Comparison of ENCODE assay signal across 31 cellular contexts in genomic region chr5:64323591-64323990, GRCh38.
"Had no signal": no experiment of that assay in that cellular context is flagged by ENCODE, and none has a peak within 500 bp of the region (broad histone marks: within the 10 kb centered on the region; RNA-seq: fewer than 3 reads in every experiment).

No MANE protein-coding gene starts in this region.

- DNase-seq: activated B cell treated with CpG ODN at 0.5 μM for 24 hours; activated CD4-positive, alpha-beta memory T cell treated with anti-CD3 and anti-CD28 coated beads for 36 hours; activated CD4-positive, alpha-beta T cell treated with anti-CD3 and anti-CD28 coated beads for 4 hours; activated CD4-positive, alpha-beta T cell treated with anti-CD3 and anti-CD28 coated beads, Interleukin-2, amount 10 ng/mL, durations not matched to agents 24 days and 14 days; activated CD4-positive, alpha-beta T cell treated with anti-CD3 and anti-CD28 coated beads, Interleukin-2, amount 50 U/mL, for 1 hour; activated CD4-positive, alpha-beta T cell treated with anti-CD3 and anti-CD28 coated beads, Interleukin-2, amount 50 U/mL, for 4 hours; activated CD4-positive, CD25-positive, alpha-beta regulatory T cell treated with anti-CD3 and anti-CD28 coated beads, Interleukin-2, amount 50 U/mL, for 72 hours; activated CD8-positive, alpha-beta memory T cell treated with anti-CD3 and anti-CD28 coated beads, Interleukin-2, amount 50 U/mL, for 4 hours; activated CD8-positive, alpha-beta T cell treated with anti-CD3 and anti-CD28 coated beads for 36 hours; activated effector memory CD4-positive, alpha-beta T cell treated with anti-CD3 and anti-CD28 coated beads, Interleukin-2, amount 50 U/mL, for 16 hours; activated gamma-delta T cell treated with Interleukin-2 at 50 U/mL for 16 hours; activated naive CD4-positive, alpha-beta T cell; activated naive CD4-positive, alpha-beta T cell treated with anti-CD3 and anti-CD28 coated beads for 36 hours; activated naive CD4-positive, alpha-beta T cell treated with anti-CD3 and anti-CD28 coated beads, Interleukin-2, amount 50 U/mL, for 16 hours; activated naive CD8-positive, alpha-beta T cell treated with anti-CD3 and anti-CD28 coated beads for 36 hours; activated T-cell treated with anti-CD3 and anti-CD28 coated beads for 4 hours; activated T-cell treated with anti-CD3 and anti-CD28 coated beads, Interleukin-2, amount 50 U/mL, for 1 hour; activated T-cell treated with anti-CD3 and anti-CD28 coated beads, Interleukin-2, amount 50 U/mL, for 4 hours; activated T-cell treated with anti-CD3 and anti-CD28 coated beads, Interleukin-2, amount 50 U/mL, for 72 hours; adrenal gland; amniotic stem cell; aorta; body of pancreas; brain microvascular endothelial cell; central memory CD4-positive, alpha-beta T cell; T-helper 2 cell; T-helper 9 cell had no signal

- ATAC-seq: activated CD8-positive, alpha-beta T cell treated with anti-CD3 and anti-CD28 coated beads for 36 hours; activated naive CD4-positive, alpha-beta T cell treated with anti-CD3 and anti-CD28 coated beads, Interleukin-2, amount 50 U/mL, for 72 hours; activated T-cell treated with anti-CD3 and anti-CD28 coated beads, Interleukin-2, amount 50 U/mL, for 4 hours; activated T-cell treated with anti-CD3 and anti-CD28 coated beads, Interleukin-2, amount 50 U/mL, for 72 hours; activated T-helper 17 cell treated with anti-CD3 and anti-CD28 coated beads, Interleukin-2, amount 50 U/mL, for 72 hours; body of pancreas had no signal

- H3K27ac ChIP-seq: adrenal gland, body of pancreas, brain microvascular endothelial cell, breast epithelium, VCaP had no signal

- H3K27me3 ChIP-seq: adrenal gland, body of pancreas, brain microvascular endothelial cell, breast epithelium had no signal

- H3K36me3 ChIP-seq: adrenal gland, brain microvascular endothelial cell, breast epithelium had no signal

- H3K9me3 ChIP-seq: adrenal gland, body of pancreas had no signal

- H3K4me3 ChIP-seq: adrenal gland, body of pancreas, breast epithelium had no signal

- H3K4me1 ChIP-seq: adrenal gland, body of pancreas, breast epithelium had no signal
